14 cellular contexts compared by ENCODE assay signal in genomic region chr5:39569857-39570256, GRCh38.
"Had no signal": no experiment of that assay in that cellular context is flagged by ENCODE, and none has a peak within 500 bp of the region (broad histone marks: within the 10 kb centered on the region; RNA-seq: fewer than 3 reads in every experiment).

No MANE protein-coding gene starts in this region.

- H3K27ac Mint-ChIP-seq: activated B cell treated with CpG ODN at 0.5 μM for 24 hours; activated CD4-positive, alpha-beta memory T cell treated with anti-CD3 and anti-CD28 coated beads, Interleukin-2, amount 10 ng/mL, durations not matched to agents 7 days and 5 days; activated CD8-positive, alpha-beta memory T cell treated with anti-CD3 and anti-CD28 coated beads, Interleukin-2, amount 10 ng/mL, durations not matched to agents 7 days and 5 days; activated naive CD8-positive, alpha-beta T cell; effector memory CD8-positive, alpha-beta T cell; neural progenitor cell; stimulated activated effector memory CD8-positive, alpha-beta T cell treated with anti-CD3 and anti-CD28 coated beads, Interleukin-12 subunit alpha, Interleukin-12 subunit beta, amount 100 ng/mL, for 72 hours; T-helper 2 cell treated with Interferon-gamma antibody and Interleukin-4, amounts not matched to agents 5 μg/mL and 100 μg/mL, for 36 hours had no signal

- DNase-seq: activated B cell treated with CpG ODN at 0.5 μM for 24 hours; activated CD4-positive, alpha-beta memory T cell treated with anti-CD3 and anti-CD28 coated beads, Interleukin-2, amount 10 ng/mL, durations not matched to agents 7 days and 5 days; activated CD4-positive, alpha-beta T cell treated with anti-CD3 and anti-CD28 coated beads for 48 hours; activated CD8-positive, alpha-beta memory T cell treated with anti-CD3 and anti-CD28 coated beads, Interleukin-2, amount 10 ng/mL, durations not matched to agents 7 days and 5 days; amygdala; body of pancreas; effector memory CD8-positive, alpha-beta T cell; left cardiac atrium; stimulated activated CD4-positive, alpha-beta T cell treated with anti-CD3 and anti-CD28 coated beads, Interleukin-4, amount 100 ng/mL, for 24 hours; upper lobe of right lung had no signal

- H3K4me3 Mint-ChIP-seq: activated B cell treated with CpG ODN at 0.5 μM for 24 hours; activated CD4-positive, alpha-beta memory T cell treated with anti-CD3 and anti-CD28 coated beads, Interleukin-2, amount 10 ng/mL, durations not matched to agents 7 days and 5 days; activated CD8-positive, alpha-beta memory T cell treated with anti-CD3 and anti-CD28 coated beads, Interleukin-2, amount 10 ng/mL, durations not matched to agents 7 days and 5 days; activated naive CD8-positive, alpha-beta T cell; effector memory CD8-positive, alpha-beta T cell; neural progenitor cell; stimulated activated effector memory CD8-positive, alpha-beta T cell treated with anti-CD3 and anti-CD28 coated beads, Interleukin-12 subunit alpha, Interleukin-12 subunit beta, amount 100 ng/mL, for 72 hours; T-helper 2 cell treated with Interferon-gamma antibody and Interleukin-4, amounts not matched to agents 5 μg/mL and 100 μg/mL, for 36 hours had no signal

- H3K4me1 Mint-ChIP-seq: activated B cell treated with CpG ODN at 0.5 μM for 24 hours; activated CD4-positive, alpha-beta memory T cell treated with anti-CD3 and anti-CD28 coated beads, Interleukin-2, amount 10 ng/mL, durations not matched to agents 7 days and 5 days; neural progenitor cell; stimulated activated effector memory CD8-positive, alpha-beta T cell treated with anti-CD3 and anti-CD28 coated beads, Interleukin-12 subunit alpha, Interleukin-12 subunit beta, amount 100 ng/mL, for 72 hours had no signal

- H3K9me3 Mint-ChIP-seq: activated B cell treated with CpG ODN at 0.5 μM for 24 hours; activated CD4-positive, alpha-beta memory T cell treated with anti-CD3 and anti-CD28 coated beads, Interleukin-2, amount 10 ng/mL, durations not matched to agents 7 days and 5 days; effector memory CD8-positive, alpha-beta T cell; neural progenitor cell; stimulated activated effector memory CD8-positive, alpha-beta T cell treated with anti-CD3 and anti-CD28 coated beads, Interleukin-12 subunit alpha, Interleukin-12 subunit beta, amount 100 ng/mL, for 72 hours; T-helper 2 cell treated with Interferon-gamma antibody and Interleukin-4, amounts not matched to agents 5 μg/mL and 100 μg/mL, for 36 hours had no signal

- ATAC-seq: activated CD8-positive, alpha-beta memory T cell treated with anti-CD3 and anti-CD28 coated beads, Interleukin-2, amount 10 ng/mL, durations not matched to agents 7 days and 5 days; effector memory CD8-positive, alpha-beta T cell; left cardiac atrium; stimulated activated effector memory CD8-positive, alpha-beta T cell treated with anti-CD3 and anti-CD28 coated beads, Interleukin-12 subunit alpha, Interleukin-12 subunit beta, amount 100 ng/mL, for 72 hours had no signal

- H3K36me3 Mint-ChIP-seq: activated CD8-positive, alpha-beta memory T cell treated with anti-CD3 and anti-CD28 coated beads, Interleukin-2, amount 10 ng/mL, durations not matched to agents 7 days and 5 days; activated naive CD8-positive, alpha-beta T cell; neural progenitor cell; stimulated activated effector memory CD8-positive, alpha-beta T cell treated with anti-CD3 and anti-CD28 coated beads, Interleukin-12 subunit alpha, Interleukin-12 subunit beta, amount 100 ng/mL, for 72 hours had no signal
